Comparison of ENCODE assay signal across 21 cellular contexts in the genomic region with DNA sequence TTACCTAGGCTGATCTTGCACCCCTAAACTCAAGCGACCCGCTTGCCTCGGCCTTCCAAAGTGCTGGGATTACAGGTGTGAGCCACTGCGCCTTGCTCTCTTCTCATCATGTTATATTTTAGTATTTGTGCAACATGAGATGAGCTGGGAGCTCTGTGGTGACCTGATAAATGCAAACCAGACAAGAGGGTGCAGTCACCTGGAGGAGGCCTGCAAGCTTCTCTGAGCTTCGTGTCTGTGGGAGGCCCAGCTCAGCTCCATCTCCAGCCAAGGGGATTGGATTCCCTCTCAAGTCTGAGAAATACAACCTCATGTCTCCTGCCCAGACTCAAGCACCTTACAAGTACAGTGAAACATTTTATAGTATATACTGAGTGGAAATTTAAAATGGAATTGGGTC. TPM values are rescaled to one million over a fixed set of nuclear protein-coding genes. Genes with fewer than 3 reads are reported as not detected.
DNase-seq lines count a peak whose midpoint lies in the region; ATAC-seq and TF ChIP-seq lines count a peak whose summit lies in the region.
"Had no signal": no experiment of that assay in that cellular context is flagged by ENCODE, and none has a peak within 500 bp of the region (broad histone marks: within the 10 kb centered on the region; RNA-seq: fewer than 3 reads in every experiment).

No MANE protein-coding gene starts in this region.

- peak overlapping the region; percentile 70 to 93 (median 86); a peak in 20 of 22 replicates for H3K27ac ChIP-seq in BLaER1 treated with 17β-estradiol and CSF1 and Interleukin-3, amounts not matched to agents 10 nM and 100 nM
- peak overlapping the region; percentile 20 for H3K27ac ChIP-seq in OCI-LY1 (ENCODE audit: low read depth, low read length, poor library complexity, severe bottlenecking)
- H3K27ac ChIP-seq: C4-2B, GM23248 had no signal

- peak overlapping the region; percentile 47 to 64 for H3K4me3 Mint-ChIP-seq in CD14-positive monocyte

- H3K4me3 ChIP-seq in BLaER1 treated with 17β-estradiol and CSF1 and Interleukin-3, amounts not matched to agents 10 nM and 100 nM, result peak overlapping the region in 6 of 10 experiments; percentile 12 to 61 (median 32); a peak in 8 of 20 replicates
- H3K4me3 ChIP-seq in OCI-LY1 (ENCODE audit: low read depth, low read length, poor library complexity, severe bottlenecking), result no peak overlapping the region
- H3K4me3 ChIP-seq in mucosa of descending colon, result no peak overlapping the region
- H3K4me3 ChIP-seq: GM23248, HAP-1 had no signal

- H3K27ac Mint-ChIP-seq in CD14-positive monocyte, result peak overlapping the region; percentile 54 to 97 (median 93)

- peaks cover 0 to 28% (median 0%) of the 10 kb centered on the region in 11 experiments; a peak in 7 of 22 replicates for H3K9me3 ChIP-seq in BLaER1 treated with 17β-estradiol and CSF1 and Interleukin-3, amounts not matched to agents 10 nM and 100 nM (replicated peaks in 1 of 11)
- no peaks in the 10 kb centered on the region for H3K9me3 ChIP-seq in OCI-LY1 (ENCODE audit: low read length)
- H3K9me3 ChIP-seq in mucosa of descending colon, result no peaks in the 10 kb centered on the region
- H3K9me3 ChIP-seq: HAP-1, SK-N-SH had no signal

- DNase-seq in CD14-positive monocyte (ENCODE audit: low spot score) (no peak), left kidney (ENCODE audit: low read depth, low spot score) (peak; percentile 57), NCI-H774 (lab: John Stamatoyannopoulos, UW) (no peak), mucosa of descending colon (no peak)
- DNase-seq: ACHN, DMS153, GF-D8, GM23248, NCI-H1092 treated with DMSO at 0.1 percent for 48 hours, NCI-H1694 treated with DMSO at 0.1 percent for 48 hours, NCI-H226, NCI-H524, PC-3, RPMI8226, SHP77 treated with DMSO at 0.1 percent for 48 hours, SK-N-SH had no signal

- intact Hi-C loops in CD14-positive monocyte (cut with micrococcal nuclease), result no loop called here
- intact Hi-C loops in mucosa of descending colon (cut with DNase I, micrococcal nuclease), result no loop called here

- no peak overlapping the region for H2AFZ ChIP-seq in OCI-LY1 (ENCODE audit: low read length)
- H2AFZ ChIP-seq: GM23248 had no signal

- peaks cover 82 to 100% (median 94%) of the 10 kb centered on the region in 10 experiments for H3K4me1 ChIP-seq in BLaER1 treated with 17β-estradiol and CSF1 and Interleukin-3, amounts not matched to agents 10 nM and 100 nM
- H3K4me1 ChIP-seq in OCI-LY1 (ENCODE audit: insufficient read depth, low read length, severe bottlenecking), result peaks cover 63% of the 10 kb centered on the region
- H3K4me1 ChIP-seq in mucosa of descending colon (ENCODE audit: low read depth), result peaks cover 9% of the 10 kb centered on the region

- peaks cover 73% of the 10 kb centered on the region for H3K4me1 Mint-ChIP-seq in CD14-positive monocyte

- peak overlapping the region in 7 of 11 experiments; percentile 6 to 82 (median 71); a peak in 12 of 22 replicates for H3K9ac ChIP-seq in BLaER1 treated with 17β-estradiol and CSF1 and Interleukin-3, amounts not matched to agents 10 nM and 100 nM
- no peak overlapping the region for H3K9ac ChIP-seq in OCI-LY1 (ENCODE audit: low read length)
- H3K9ac ChIP-seq: GM23248, SK-N-SH had no signal

- H4K20me1 ChIP-seq in BLaER1 treated with 17β-estradiol and CSF1 and Interleukin-3, amounts not matched to agents 10 nM and 100 nM, result peaks cover 0 to 35% (median 8%) of the 10 kb centered on the region in 11 experiments; a peak in 9 of 22 replicates
- no peaks in the 10 kb centered on the region for H4K20me1 ChIP-seq in OCI-LY1 (ENCODE audit: insufficient read depth, low read length)

- no peaks in the 10 kb centered on the region for H3K9me2 ChIP-seq in OCI-LY1 (ENCODE audit: low read depth, low read length)
- H3K9me2 ChIP-seq: SK-N-SH had no signal

- TF ChIP-seq CTCF in CD14-positive monocyte (IDR thresholded peaks at IDR 0.05) (no peak), OCI-LY1 (IDR thresholded peaks at IDR 0.05; ENCODE audit: low read length) (no peak), mucosa of descending colon (IDR thresholded peaks at IDR 0.05) (no peak)

- H3K4me2 ChIP-seq in BLaER1 treated with 17β-estradiol and CSF1 and Interleukin-3, amounts not matched to agents 10 nM and 100 nM, result peak overlapping the region in 8 of 11 experiments; percentile 66 to 99 (median 91); a peak in 17 of 22 replicates
- H3K4me2 ChIP-seq in OCI-LY1 (ENCODE audit: low read length), result no peak overlapping the region
- H3K4me2 ChIP-seq: SK-N-SH had no signal

- H3K36me3 ChIP-seq in BLaER1 treated with 17β-estradiol and CSF1 and Interleukin-3, amounts not matched to agents 10 nM and 100 nM, result peaks cover 23 to 87% (median 71%) of the 10 kb centered on the region in 11 experiments; a peak in 21 of 22 replicates
- H3K36me3 ChIP-seq in OCI-LY1 (ENCODE audit: insufficient read depth, low read length), result no peaks in the 10 kb centered on the region
- no peaks in the 10 kb centered on the region for H3K36me3 ChIP-seq in mucosa of descending colon (ENCODE audit: low read depth)
- H3K36me3 ChIP-seq: HAP-1 had no signal

- no peaks in the 10 kb centered on the region for H3K9me3 Mint-ChIP-seq in CD14-positive monocyte

- peaks cover 15% of the 10 kb centered on the region for H3F3A ChIP-seq in OCI-LY1 (ENCODE audit: insufficient read depth, low read length)

- peaks cover 42 to 57% of the 10 kb centered on the region in 2 donors for H3K36me3 Mint-ChIP-seq in CD14-positive monocyte

- H3K79me2 ChIP-seq in OCI-LY1 (ENCODE audit: insufficient read depth, low read length), result no peaks in the 10 kb centered on the region

- H3K27me3 Mint-ChIP-seq in CD14-positive monocyte (ENCODE audit: low read depth in 3 of 3), result no peaks in the 10 kb centered on the region

- no peak for ATAC-seq in HG02938 (IDR thresholded peaks at IDR 0.05; ENCODE audit: unreplicated experiment)
- no peak for ATAC-seq in mucosa of descending colon
- ATAC-seq: PC-3 had no signal

- no peaks in the 10 kb centered on the region for H3K27me3 ChIP-seq in BLaER1 treated with 17β-estradiol and CSF1 and Interleukin-3, amounts not matched to agents 10 nM and 100 nM
- no peaks in the 10 kb centered on the region for H3K27me3 ChIP-seq in OCI-LY1 (ENCODE audit: insufficient read depth, low read length)

RNA-seq across cellular contexts. Expression of a gene that starts 3.2 kb away (rescaled TPM):
- polyA plus RNA-seq in CD14-positive monocyte, result 100 to 1,000 TPM; 159 to 276 TPM
- 1 to 10 TPM; 3.5 to 7.3 (median 4.6) TPM for total RNA-seq in mucosa of descending colon
- total RNA-seq: GM23248 had no signal
- polyA plus RNA-seq: SK-N-SH had no signal

RNA-seq across cellular contexts. Expression of a gene that starts 14.6 kb away (rescaled TPM):
- under 1 TPM; 0.21 to 0.23 TPM for polyA plus RNA-seq in CD14-positive monocyte
- total RNA-seq in mucosa of descending colon, result under 1 TPM; 0.14 to 0.36 (median 0.25) TPM
- total RNA-seq: GM23248, PC-3 had no signal
- polyA plus RNA-seq: GM23248 had no signal

RNA-seq across cellular contexts. Expression of a gene that starts 49.8 kb away (rescaled TPM):
- 100 to 1,000 TPM; 373 to 400 TPM for polyA plus RNA-seq in CD14-positive monocyte
- total RNA-seq in mucosa of descending colon, result 10 to 100 TPM; 60.8 to 76.5 (median 62.8) TPM

Comparison
In these comparisons a context has a peak if more than half of its experiments do, and no peak if none do; other contexts are left out.
1. H3K4me3 ChIP-seq: peak in BLaER1 treated with 17β-estradiol and CSF1 and Interleukin-3, amounts not matched to agents 10 nM and 100 nM (6 of 10); none in OCI-LY1 (single experiment) and mucosa of descending colon (single experiment).